8 cellular contexts compared by ENCODE assay signal in the genomic region with DNA sequence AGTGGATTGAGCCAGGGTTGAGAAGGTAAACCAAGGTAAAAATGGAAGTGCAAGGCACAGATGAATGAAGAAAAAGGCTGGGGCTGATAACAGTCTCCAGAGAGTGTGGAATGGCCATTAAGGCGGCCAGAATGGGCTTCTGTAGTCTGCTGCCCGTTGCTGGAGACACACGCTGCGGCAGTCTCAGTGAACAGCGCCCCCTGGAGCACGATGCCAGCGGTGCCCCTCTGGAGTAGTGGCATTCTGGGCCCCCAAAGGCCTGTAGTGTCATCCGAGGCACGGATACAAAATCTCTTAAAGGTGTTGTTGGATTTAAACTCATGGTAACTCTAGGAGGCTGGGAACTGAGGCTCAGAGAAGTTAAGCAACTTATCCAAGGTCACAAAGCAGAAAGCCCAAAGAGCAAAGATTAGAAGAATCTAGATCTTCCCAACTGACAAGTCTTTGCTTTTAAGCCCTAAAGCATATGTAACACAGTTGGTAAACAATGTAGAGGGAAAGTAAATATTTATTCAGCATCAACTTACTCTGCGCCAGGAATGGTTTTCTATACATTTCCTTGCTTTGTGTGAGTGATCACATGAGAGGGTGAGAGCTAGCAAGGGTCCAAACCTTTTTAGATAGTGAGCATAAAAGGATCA. TPM values are rescaled to one million over a fixed set of nuclear protein-coding genes. Genes with fewer than 3 reads are reported as not detected.
DNase-seq lines count a peak whose midpoint lies in the region; ATAC-seq and FAIRE-seq lines count a peak whose summit lies in the region.

No MANE protein-coding gene starts in this region.

- intact Hi-C loops in left ventricle myocardium superior (cut with micrococcal nuclease): no loop called here

- peak; percentile 70 for ATAC-seq in GM19025 (IDR thresholded peaks at IDR 0.05; ENCODE audit: low read depth, unreplicated experiment)
- ATAC-seq in HG03139 (IDR thresholded peaks at IDR 0.05; ENCODE audit: unreplicated experiment): peak; percentile 80
- no peak for ATAC-seq in left ventricle myocardium superior

- DNase-seq in AG20443 (ENCODE audit: low spot score) (peak; percentile 76), RPMI8226 (peak; percentile 41), left ventricle myocardium superior (peak; percentile 76), frontal cortex (ENCODE audit: low spot score in 2 of 2) (no peak)
- DNase-seq in activated effector memory CD4-positive, alpha-beta T cell treated with anti-CD3 and anti-CD28 coated beads, Interleukin-2, amount 50 U/mL, for 16 hours: peak; percentile 89
- DNase-seq in stimulated activated CD4-positive, alpha-beta T cell treated with anti-CD3 and anti-CD28 coated beads, Interleukin-4, amount 100 ng/mL, for 1 hour: peak; percentile 70

- no peak for FAIRE-seq in frontal cortex (lab: Jason Lieb, UNC)

RNA-seq across cellular contexts. Expression of gene KCNJ1, which starts 18.2 kb away (rescaled TPM):
- total RNA-seq in left ventricle myocardium superior: 0.07 TPM
- total RNA-seq in frontal cortex: not detected

RNA-seq across cellular contexts. Expression of gene KCNJ5, which starts 42.2 kb away (rescaled TPM):
- total RNA-seq in left ventricle myocardium superior (7.2 TPM), frontal cortex (0.82 TPM)

Comparison
In these comparisons a context has a peak if more than half of its experiments do, and no peak if none do; other contexts are left out.
1. DNase-seq: peak in AG20443 (single experiment), RPMI8226 (single experiment), activated effector memory CD4-positive, alpha-beta T cell treated with anti-CD3 and anti-CD28 coated beads, Interleukin-2, amount 50 U/mL, for 16 hours (single experiment), left ventricle myocardium superior (single experiment) and stimulated activated CD4-positive, alpha-beta T cell treated with anti-CD3 and anti-CD28 coated beads, Interleukin-4, amount 100 ng/mL, for 1 hour (single experiment); none in frontal cortex (0 of 2).